ENCODE assay signal across 25 cellular contexts in the genomic region with DNA sequence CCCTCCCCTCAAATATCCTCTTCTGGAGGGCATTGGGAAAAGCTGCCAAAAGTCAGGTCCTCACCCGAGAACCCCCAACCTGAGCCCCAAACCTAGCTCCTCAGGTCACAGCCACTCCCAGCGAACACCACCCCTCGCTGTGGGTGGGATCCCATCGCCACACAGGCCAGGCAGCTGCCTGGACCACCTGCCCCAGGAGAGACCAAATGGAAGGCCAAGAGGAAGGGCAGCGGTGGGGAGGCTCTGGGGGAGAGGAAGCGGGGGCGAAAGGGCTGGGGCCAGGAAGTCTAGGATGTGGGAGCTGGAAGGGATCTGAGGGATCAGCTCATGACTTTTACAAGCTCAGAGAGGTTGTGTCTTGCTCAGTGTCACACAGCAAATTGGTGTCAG. TPM values are rescaled to one million over a fixed set of nuclear protein-coding genes. Genes with fewer than 3 reads are reported as not detected.
"Had no signal": no experiment of that assay in that cellular context is flagged by ENCODE, and none has a peak within 500 bp of the region (broad histone marks: within the 10 kb centered on the region; RNA-seq: fewer than 3 reads in every experiment).

No MANE protein-coding gene starts in this region.

- H3K4me1 Mint-ChIP-seq: natural killer cell had no signal

- H3K9ac ChIP-seq: neural progenitor cell, parathyroid adenoma had no signal

- H3K27ac Mint-ChIP-seq: natural killer cell; stimulated activated naive B cell treated with anti-CD40 and anti-IgM and Interleukin-4, amounts not matched to agents 10 μg/mL and 1 μg/mL and 100 μg/mL, for 72 hours; type B pancreatic cell had no signal

- H3K4me3 Mint-ChIP-seq: natural killer cell; neural progenitor cell; stimulated activated naive B cell treated with anti-CD40 and anti-IgM and Interleukin-4, amounts not matched to agents 10 μg/mL and 1 μg/mL and 100 μg/mL, for 72 hours; type B pancreatic cell had no signal

- DNase-seq: cortex of kidney; dorsolateral prefrontal cortex; effector CD8-positive, alpha-beta T cell; heart left ventricle; hippocampal formation; left colon; left ventricle myocardium superior; mesendoderm; natural killer cell; occipital lobe; psoas muscle; retina; stimulated activated CD4-positive, alpha-beta T cell treated with anti-CD3 and anti-CD28 coated beads, Interleukin-2, amount 100 ng/mL, for 24 hours; stimulated activated CD4-positive, alpha-beta T cell treated with anti-CD3 and anti-CD28 coated beads, Interleukin-4, amount 100 ng/mL, for 4 hours; stimulated activated naive B cell treated with anti-CD40 and anti-IgM and Interleukin-4, amounts not matched to agents 10 μg/mL and 1 μg/mL and 100 μg/mL, for 72 hours; stomach; substantia nigra; uterus had no signal

- H3K4me2 ChIP-seq: neural progenitor cell had no signal

- H3K9me3 ChIP-seq: heart left ventricle, psoas muscle, stomach, uterus had no signal

- H3K4me3 ChIP-seq: dorsolateral prefrontal cortex, heart left ventricle, lung, neural progenitor cell, psoas muscle, skin epidermis, stomach, uterus had no signal

- H3K36me3 ChIP-seq: heart left ventricle, neural progenitor cell, stomach, uterus had no signal

- H3K36me3 Mint-ChIP-seq: natural killer cell; neural progenitor cell; stimulated activated naive B cell treated with anti-CD40 and anti-IgM and Interleukin-4, amounts not matched to agents 10 μg/mL and 1 μg/mL and 100 μg/mL, for 72 hours; type B pancreatic cell had no signal

- H3K4me1 ChIP-seq: psoas muscle, uterus had no signal

- ATAC-seq: left colon; left ventricle myocardium superior; natural killer cell; psoas muscle; sciatic nerve; stimulated activated naive B cell treated with anti-CD40 and anti-IgM and Interleukin-4, amounts not matched to agents 10 μg/mL and 1 μg/mL and 100 μg/mL, for 72 hours had no signal

- H3K9me3 Mint-ChIP-seq: natural killer cell; neural progenitor cell; stimulated activated naive B cell treated with anti-CD40 and anti-IgM and Interleukin-4, amounts not matched to agents 10 μg/mL and 1 μg/mL and 100 μg/mL, for 72 hours; type B pancreatic cell had no signal

- H3K27me3 ChIP-seq: heart left ventricle, neural progenitor cell, stomach, uterus had no signal

- H3K27ac ChIP-seq: dorsolateral prefrontal cortex, heart left ventricle, neural progenitor cell, parathyroid adenoma, psoas muscle, skin epidermis, stomach, uterus had no signal

RNA-seq across cellular contexts. Expression of a gene that starts 51.2 kb away (rescaled TPM):
- total RNA-seq: heart left ventricle, left colon, left ventricle myocardium superior, lung, mononuclear cell, natural killer cell, psoas muscle, sciatic nerve, stomach had no signal
